ENCODE assay signal across 26 cellular contexts in the genomic region with DNA sequence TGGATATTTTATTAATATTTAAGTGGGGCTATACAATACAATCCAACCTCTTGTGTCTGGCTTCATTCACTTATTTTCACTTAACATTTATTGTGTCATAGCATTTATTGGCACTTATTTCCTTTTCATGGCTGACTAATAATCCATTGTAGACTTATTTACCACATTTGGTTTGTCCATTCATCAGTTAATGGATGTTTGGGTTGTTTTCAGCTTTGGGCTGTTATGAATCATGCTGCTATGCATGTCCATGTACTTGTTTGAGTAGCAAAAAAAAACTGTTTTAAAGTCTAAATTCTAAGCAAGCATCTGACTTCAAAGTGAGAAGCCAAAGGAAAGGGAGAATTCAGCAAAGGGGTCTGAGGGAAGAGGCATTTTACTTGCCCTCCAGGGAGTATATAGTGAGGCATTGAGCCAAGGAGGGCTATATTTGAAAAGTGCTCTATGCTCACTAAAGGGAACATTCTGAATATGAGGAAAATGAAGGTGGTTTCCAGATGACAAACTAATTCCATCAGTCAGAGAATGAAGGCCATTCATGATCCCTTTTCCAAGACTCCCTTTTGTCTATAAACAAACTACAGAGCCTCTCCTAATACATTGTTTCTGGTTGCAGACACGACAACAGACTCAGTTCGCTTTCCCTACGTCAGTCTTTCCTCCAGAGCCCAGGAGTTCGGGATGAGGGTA.
A peak's percentile ranks its signal among the peaks of the same experiment; 100 is the strongest.
DNase-seq lines count a peak whose midpoint lies in the region; ATAC-seq, FAIRE-seq and TF ChIP-seq lines count a peak whose summit lies in the region.
"Had no signal": no experiment of that assay in that cellular context is flagged by ENCODE, and none has a peak within 500 bp of the region (broad histone marks: within the 10 kb centered on the region; RNA-seq: fewer than 3 reads in every experiment).

No MANE protein-coding gene starts in this region.

- no peaks in the 10 kb centered on the region for H3K9me3 ChIP-seq in GM23248 (ENCODE audit: low read depth)
- H3K9me3 ChIP-seq in neural progenitor cell (ENCODE audit: low read depth): no peaks in the 10 kb centered on the region
- no peaks in the 10 kb centered on the region for H3K9me3 ChIP-seq in CD4-positive, alpha-beta memory T cell (ENCODE audit: control insufficient read depth in 1 of 2, low read length in 2 of 2)
- no peaks in the 10 kb centered on the region for H3K9me3 ChIP-seq in left lung
- H3K9me3 ChIP-seq: BLaER1 treated with 17β-estradiol and CSF1 and Interleukin-3, amounts not matched to agents 10 nM and 100 nM; Caco-2 had no signal

- H3K4me1 Mint-ChIP-seq in neural progenitor cell: peaks cover 11% of the 10 kb centered on the region
- no peaks in the 10 kb centered on the region for H3K4me1 Mint-ChIP-seq in CD4-positive, alpha-beta memory T cell

- H3K79me2 ChIP-seq in GM23248 (ENCODE audit: insufficient read depth): no peaks in the 10 kb centered on the region
- no peaks in the 10 kb centered on the region for H3K79me2 ChIP-seq in neural progenitor cell (ENCODE audit: low read depth)

- H3K4me1 ChIP-seq in GM23248 (ENCODE audit: insufficient read depth) (no peaks in the 10 kb centered on the region), neural progenitor cell (peaks cover 5% of the 10 kb centered on the region), left lung (no peaks in the 10 kb centered on the region)
- no peaks in the 10 kb centered on the region for H3K4me1 ChIP-seq in CD4-positive, alpha-beta memory T cell (ENCODE audit: insufficient read depth, low read length)
- H3K4me1 ChIP-seq: BLaER1 treated with 17β-estradiol and CSF1 and Interleukin-3, amounts not matched to agents 10 nM and 100 nM; Caco-2 had no signal

- H3K9me3 Mint-ChIP-seq in neural progenitor cell: peaks cover 2% of the 10 kb centered on the region
- peaks cover 0 to 9% (median 3%) of the 10 kb centered on the region in 8 donors for H3K9me3 Mint-ChIP-seq in CD4-positive, alpha-beta memory T cell

- no peak overlapping the region for H2AFZ ChIP-seq in GM23248
- H2AFZ ChIP-seq in neural progenitor cell (replicated peaks): no peak overlapping the region

- no peaks in the 10 kb centered on the region for H3K27me3 Mint-ChIP-seq in neural progenitor cell (ENCODE audit: insufficient read depth, low read depth)
- no peaks in the 10 kb centered on the region for H3K27me3 Mint-ChIP-seq in CD4-positive, alpha-beta memory T cell
- H3K27me3 Mint-ChIP-seq: CD4-positive, alpha-beta T cell had no signal

- H3K9me2 ChIP-seq in GM23248 (ENCODE audit: insufficient read depth): no peaks in the 10 kb centered on the region

- H3K36me3 Mint-ChIP-seq in neural progenitor cell: no peaks in the 10 kb centered on the region
- no peaks in the 10 kb centered on the region for H3K36me3 Mint-ChIP-seq in CD4-positive, alpha-beta memory T cell

- TF ChIP-seq CTCF in fibroblast of mammary gland (conservative IDR thresholded peaks at IDR 0.05; ENCODE audit: control insufficient read depth, insufficient read depth, low read depth, low read length) (no peak), neural progenitor cell (IDR thresholded peaks at IDR 0.05) (no peak), left lung (IDR thresholded peaks at IDR 0.05) (no peak)

- H3K36me3 ChIP-seq in GM23248 (ENCODE audit: low read depth) (no peaks in the 10 kb centered on the region), neural progenitor cell (no peaks in the 10 kb centered on the region), left lung (no peaks in the 10 kb centered on the region)
- H3K36me3 ChIP-seq in CD4-positive, alpha-beta memory T cell (ENCODE audit: insufficient read depth, low read length): no peaks in the 10 kb centered on the region
- H3K36me3 ChIP-seq: BLaER1 treated with 17β-estradiol and CSF1 and Interleukin-3, amounts not matched to agents 10 nM and 100 nM had no signal

- in situ Hi-C loops in GM23248 (cut with MboI): no loop called here

- no peak for ATAC-seq in left lung
- ATAC-seq: GM12878, HepG2 had no signal

- DNase-seq in GM23248: peak; percentile 32
- DNase-seq in astrocyte of the hippocampus (ENCODE audit: low read depth, low spot score): peak; percentile 7
- peak; percentile 57 for DNase-seq in fibroblast of mammary gland (ENCODE audit: low read depth)
- no peak for DNase-seq in neural progenitor cell (ENCODE audit: low spot score)
- no peak for DNase-seq in CD4-positive, alpha-beta memory T cell
- no peak for DNase-seq in HTR-8/SVneo (ENCODE audit: insufficient read length, low spot score)
- DNase-seq in DMS79 treated with DMSO at 0.1 percent for 48 hours (lab: John Stamatoyannopoulos, UW): no peak
- no peak for DNase-seq in left lung
- DNase-seq: AML-193; Caco-2; CD4-positive, alpha-beta T cell; EL; GDM1; H7; KBM-7; MM.1S; NCI-H2029; NCI-H446 treated with DMSO at 0.1 percent for 48 hours; NCI-H526; NCI-H82; SHP77 had no signal

- peak overlapping the region; percentile 33 for H3K27ac Mint-ChIP-seq in neural progenitor cell
- H3K27ac Mint-ChIP-seq in CD4-positive, alpha-beta memory T cell: no peak overlapping the region
- H3K27ac Mint-ChIP-seq: CD4-positive, alpha-beta T cell had no signal

- H3K27ac ChIP-seq in GM23248 (no peak overlapping the region), neural progenitor cell (no peak overlapping the region), left lung (no peak overlapping the region)
- no peak overlapping the region for H3K27ac ChIP-seq in CD4-positive, alpha-beta memory T cell (ENCODE audit: low read depth, low read length)
- H3K27ac ChIP-seq: BLaER1 treated with 17β-estradiol and CSF1 and Interleukin-3, amounts not matched to agents 10 nM and 100 nM; RWPE1 had no signal

- H3K9ac ChIP-seq in GM23248 (no peak overlapping the region), neural progenitor cell (no peak overlapping the region)
- H3K9ac ChIP-seq: BLaER1 treated with 17β-estradiol and CSF1 and Interleukin-3, amounts not matched to agents 10 nM and 100 nM had no signal

- CTCF ChIA-PET in CD4-positive, alpha-beta memory T cell (lab: Charles Lee; ENCODE audit: partially characterized antibody): no interaction called here

- no peaks in the 10 kb centered on the region for H4K20me1 ChIP-seq in GM23248 (ENCODE audit: insufficient read depth)
- H4K20me1 ChIP-seq in neural progenitor cell (ENCODE audit: low read depth): no peaks in the 10 kb centered on the region
- H4K20me1 ChIP-seq: BLaER1 treated with 17β-estradiol and CSF1 and Interleukin-3, amounts not matched to agents 10 nM and 100 nM had no signal

- no peaks in the 10 kb centered on the region for H3K27me3 ChIP-seq in GM23248 (replicated peaks; ENCODE audit: insufficient read depth)
- no peaks in the 10 kb centered on the region for H3K27me3 ChIP-seq in neural progenitor cell
- H3K27me3 ChIP-seq in CD4-positive, alpha-beta memory T cell (ENCODE audit: insufficient read depth, low read length): no peaks in the 10 kb centered on the region
- no peaks in the 10 kb centered on the region for H3K27me3 ChIP-seq in left lung
- H3K27me3 ChIP-seq: BLaER1 treated with 17β-estradiol and CSF1 and Interleukin-3, amounts not matched to agents 10 nM and 100 nM had no signal

- intact Hi-C loops in CD4-positive, alpha-beta memory T cell (cut with micrococcal nuclease): no loop called here
- intact Hi-C loops in left lung (cut with DNase I): no loop called here

- no peak overlapping the region for H3K4me3 Mint-ChIP-seq in neural progenitor cell
- no peak overlapping the region for H3K4me3 Mint-ChIP-seq in CD4-positive, alpha-beta memory T cell
- H3K4me3 Mint-ChIP-seq: CD4-positive, alpha-beta T cell had no signal

- H3K4me3 ChIP-seq in GM23248 (no peak overlapping the region), fibroblast of mammary gland (ENCODE audit: control insufficient read depth, low read depth, low read length) (no peak overlapping the region), neural progenitor cell (no peak overlapping the region), left lung (no peak overlapping the region)
- no peak overlapping the region for H3K4me3 ChIP-seq in CD4-positive, alpha-beta memory T cell (ENCODE audit: low read length in 2 of 2)
- H3K4me3 ChIP-seq: BLaER1 treated with 17β-estradiol and CSF1 and Interleukin-3, amounts not matched to agents 10 nM and 100 nM; GM12878 had no signal

- H3F3A ChIP-seq in GM23248 (ENCODE audit: insufficient read depth) (no peaks in the 10 kb centered on the region), neural progenitor cell (ENCODE audit: low read depth) (no peaks in the 10 kb centered on the region)

- POLR2A ChIA-PET in CD4-positive, alpha-beta memory T cell (lab: Charles Lee; ENCODE audit: partially characterized antibody): no interaction called here

- 51 to 52% methylated on average over 4 of the region's 4 CpGs for WGBS in GM23248 (ENCODE audit: low coverage in 1 of 2, low lambda C conversion rate in 2 of 2, missing lambda C conversion rate in 2 of 2), 2 experiments

- no peak overlapping the region for H3K4me2 ChIP-seq in GM23248 (ENCODE audit: unreplicated experiment)
- no peak overlapping the region for H3K4me2 ChIP-seq in neural progenitor cell
- H3K4me2 ChIP-seq: BLaER1 treated with 17β-estradiol and CSF1 and Interleukin-3, amounts not matched to agents 10 nM and 100 nM had no signal

- FAIRE-seq in HTR-8/SVneo (lab: Jason Lieb, UNC): no peak
- FAIRE-seq: A204.1, GM12878, HepG2 had no signal

Comparison
In these comparisons a context has a peak if more than half of its experiments do, and no peak if none do; other contexts are left out.
1. DNase-seq: peak in GM23248 (single experiment), astrocyte of the hippocampus (single experiment) and fibroblast of mammary gland (single experiment); none in neural progenitor cell (single experiment), CD4-positive, alpha-beta memory T cell (0 of 5), HTR-8/SVneo (single experiment), DMS79 treated with DMSO at 0.1 percent for 48 hours (single experiment) and left lung (0 of 2).